Comparison of ENCODE assay signal across 8 cellular contexts in the genomic region with DNA sequence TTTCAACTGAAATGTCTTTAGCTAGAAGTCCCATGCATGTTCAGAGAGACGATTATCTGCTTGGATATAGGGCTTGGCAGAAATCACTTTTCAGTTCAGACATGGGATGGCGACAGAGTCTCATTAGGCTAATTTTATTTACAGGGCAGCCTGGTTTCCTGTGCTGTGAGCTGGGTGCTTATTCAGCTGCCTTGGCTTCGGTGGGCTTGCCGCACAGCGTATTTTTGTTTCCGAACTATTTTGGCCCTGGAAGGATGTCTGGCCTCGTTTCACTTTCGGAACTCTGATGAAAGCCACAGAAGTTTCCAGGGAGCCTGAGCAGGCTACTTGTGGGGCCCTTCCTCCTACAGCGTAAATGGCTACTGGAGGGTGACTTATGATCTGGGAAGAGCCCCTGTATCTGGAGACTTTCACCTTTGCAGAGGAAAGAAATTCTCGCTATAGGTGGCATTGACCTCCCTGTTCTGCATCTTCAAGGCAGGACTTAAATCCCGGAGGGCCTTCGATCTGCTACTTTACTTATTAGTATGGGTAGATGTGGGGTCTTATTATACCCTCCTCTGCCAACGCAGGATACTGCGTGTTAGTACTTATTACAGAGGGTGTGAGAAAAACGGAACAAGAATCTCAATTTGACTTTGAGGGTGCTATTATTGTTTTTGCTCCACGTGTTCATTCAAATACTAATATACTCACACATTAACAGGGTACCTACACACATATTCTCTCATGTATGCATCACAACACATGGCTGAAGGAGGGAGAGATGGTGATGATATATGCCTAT.
DNase-seq lines count a peak whose midpoint lies in the region; ATAC-seq, FAIRE-seq and TF ChIP-seq lines count a peak whose summit lies in the region.

No MANE protein-coding gene starts in this region.

- H3K4me1 Mint-ChIP-seq in stimulated activated naive B cell treated with anti-CD40 and anti-IgM and Interleukin-4, amounts not matched to agents 10 μg/mL and 1 μg/mL and 100 μg/mL, for 72 hours = peaks cover 13 to 31% of the 10 kb centered on the region in 2 donors

- peak overlapping the region in 1 of 2 donors; percentile 22 for H3K4me3 Mint-ChIP-seq in stimulated activated naive B cell treated with anti-CD40 and anti-IgM and Interleukin-4, amounts not matched to agents 10 μg/mL and 1 μg/mL and 100 μg/mL, for 72 hours

- no peaks in the 10 kb centered on the region for H3K27me3 Mint-ChIP-seq in stimulated activated naive B cell treated with anti-CD40 and anti-IgM and Interleukin-4, amounts not matched to agents 10 μg/mL and 1 μg/mL and 100 μg/mL, for 72 hours

- DNase-seq in AG09319 (ENCODE audit: extremely low read depth, low read depth) = peak; percentile 52
- peak; percentile 72 for DNase-seq in NCI-H748 (lab: John Stamatoyannopoulos, UW; ENCODE audit: unreplicated experiment)
- peak; percentile 34 to 70 for DNase-seq in T47D (ENCODE audit: low read depth in 1 of 2, low spot score in 1 of 2)
- DNase-seq in kidney = peak; percentile 78
- DNase-seq in stimulated activated naive B cell treated with anti-CD40 and anti-IgM and Interleukin-4, amounts not matched to agents 10 μg/mL and 1 μg/mL and 100 μg/mL, for 72 hours = peak; percentile 35
- no peak for DNase-seq in H54 (ENCODE audit: insufficient read length, low spot score)

- H3K4me1 ChIP-seq in kidney (ENCODE audit: control insufficient read depth in 1 of 2, insufficient read depth in 1 of 2, low read depth in 1 of 2, low read length in 2 of 2) = no peaks in the 10 kb centered on the region

- FAIRE-seq in kidney (lab: Jason Lieb, UNC) (no peak), H54 (lab: Jason Lieb, UNC) (no peak)

- intact Hi-C loops in kidney (cut with DNase I) = no loop called here

- no peaks in the 10 kb centered on the region for H3K9me3 Mint-ChIP-seq in stimulated activated naive B cell treated with anti-CD40 and anti-IgM and Interleukin-4, amounts not matched to agents 10 μg/mL and 1 μg/mL and 100 μg/mL, for 72 hours

- H3K9me3 ChIP-seq in kidney (ENCODE audit: control insufficient read depth in 1 of 2, low read length in 2 of 2) = no peaks in the 10 kb centered on the region

- no peak overlapping the region for H3K27ac Mint-ChIP-seq in stimulated activated naive B cell treated with anti-CD40 and anti-IgM and Interleukin-4, amounts not matched to agents 10 μg/mL and 1 μg/mL and 100 μg/mL, for 72 hours

- ATAC-seq in GM18508 (IDR thresholded peaks at IDR 0.05; ENCODE audit: insufficient read depth, unreplicated experiment) (peak; percentile 90), HG02852 (IDR thresholded peaks at IDR 0.05; ENCODE audit: unreplicated experiment) (peak; percentile 86)
- peak; percentile 87 to 90 for ATAC-seq in stimulated activated naive B cell treated with anti-CD40 and anti-IgM and Interleukin-4, amounts not matched to agents 10 μg/mL and 1 μg/mL and 100 μg/mL, for 72 hours (replicated peaks)

- H3K36me3 ChIP-seq in kidney (ENCODE audit: control insufficient read depth in 1 of 2, insufficient read depth in 2 of 2, low read length in 2 of 2) = no peaks in the 10 kb centered on the region

- in situ Hi-C loops in T47D (cut with HindIII; ENCODE audit: low pct_unique_long_range_greater_than_20kb, low sequenced_read_pairs) = no loop called here

- H3K9ac ChIP-seq in kidney (ENCODE audit: low read length in 2 of 2) = no peak overlapping the region

- TF ChIP-seq CTCF in AG09319 (IDR thresholded peaks at IDR 0.05; ENCODE audit: low read depth, low read length) (peak; percentile 63), kidney (IDR thresholded peaks at IDR 0.05; ENCODE audit: borderline replicate concordance, extremely low read depth, insufficient read depth) (peak; percentile 17)

- TF ChIP-seq POLR2A in H54 (IDR thresholded peaks at IDR 0.05; ENCODE audit: low read depth, low read length) = no peak

- H3K27ac ChIP-seq in kidney (ENCODE audit: low read depth in 2 of 2, low read length in 2 of 2) = peak overlapping the region in 1 of 2 donors; percentile 49

- H3K4me3 ChIP-seq in kidney (ENCODE audit: low read length in 2 of 2) = peak overlapping the region in 1 of 2 donors; percentile 21

- H3K36me3 Mint-ChIP-seq in stimulated activated naive B cell treated with anti-CD40 and anti-IgM and Interleukin-4, amounts not matched to agents 10 μg/mL and 1 μg/mL and 100 μg/mL, for 72 hours = no peaks in the 10 kb centered on the region
